Comparison of ENCODE assay signal across 8 cellular contexts in the genomic region with DNA sequence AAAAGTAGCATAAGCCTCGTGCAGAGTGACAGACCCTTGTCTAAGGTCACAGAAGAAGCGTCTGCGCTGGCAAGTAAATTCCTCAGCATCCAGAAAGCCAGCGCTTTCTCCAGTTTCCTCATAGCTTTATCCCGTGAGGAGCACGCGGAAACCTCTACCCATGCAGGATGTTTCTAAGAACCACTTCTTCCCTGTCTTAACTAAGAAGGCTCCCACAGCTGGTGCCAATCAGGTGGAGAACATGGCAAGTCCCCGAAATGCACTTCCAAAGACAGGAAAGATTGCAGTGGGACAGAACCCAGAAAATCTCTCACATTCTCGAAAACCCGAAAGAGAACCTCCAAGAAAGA. TPM values are rescaled to one million over a fixed set of nuclear protein-coding genes. Genes with fewer than 3 reads are reported as not detected.
DNase-seq lines count a peak whose midpoint lies in the region; ATAC-seq and TF ChIP-seq lines count a peak whose summit lies in the region.

No MANE protein-coding gene starts in this region.

- peaks cover 4% of the 10 kb centered on the region for H4K20me1 ChIP-seq in neural cell (ENCODE audit: insufficient read depth)

- H3K9ac ChIP-seq in neural cell (ENCODE audit: low read length) = peak overlapping the region; percentile 91

- no peaks in the 10 kb centered on the region for H3K27me3 ChIP-seq in neural cell (ENCODE audit: insufficient read depth, low read depth, low read length)

- TF ChIP-seq RAD21 in neural cell (conservative IDR thresholded peaks at IDR 0.05) = no peak

- no peaks in the 10 kb centered on the region for H3K9me2 ChIP-seq in neural cell (ENCODE audit: insufficient read depth, low read length)

- peak overlapping the region; percentile 99 for H3K27ac ChIP-seq in cingulate gyrus (ENCODE audit: low read depth, low read length)
- H3K27ac ChIP-seq in neural cell (ENCODE audit: low read length) = peak overlapping the region; percentile 97

- H3K4me2 ChIP-seq in neural cell (ENCODE audit: low read length) = peak overlapping the region; percentile 99

- peak; percentile 2 for ATAC-seq in HG03108 (IDR thresholded peaks at IDR 0.05; ENCODE audit: unreplicated experiment)
- ATAC-seq in GM18520 (IDR thresholded peaks at IDR 0.05; ENCODE audit: unreplicated experiment) = no peak

- peak overlapping the region; percentile 90 for H3K4me3 ChIP-seq in GM12875 (ENCODE audit: low read depth, low read length)
- H3K4me3 ChIP-seq in neural cell (ENCODE audit: low read length) = peak overlapping the region; percentile 95

- peaks cover 62% of the 10 kb centered on the region for H3K79me2 ChIP-seq in neural cell (replicated peaks; ENCODE audit: insufficient read depth, low read length)

- H3K36me3 ChIP-seq in neural cell (ENCODE audit: insufficient read depth, low read length) = no peaks in the 10 kb centered on the region

- TF ChIP-seq CTCF in GM12875 (IDR thresholded peaks at IDR 0.05; ENCODE audit: borderline replicate concordance, insufficient read depth, low read depth, low read length) = no peak
- no peak for TF ChIP-seq CTCF in neural cell (IDR thresholded peaks at IDR 0.05; ENCODE audit: poor library complexity, severe bottlenecking)

- H3K9me3 ChIP-seq in neural cell (ENCODE audit: low read length) = no peaks in the 10 kb centered on the region

- DNase-seq in putamen (ENCODE audit: low spot score) (no peak), UCSD-AML1 (lab: John Stamatoyannopoulos, UW; ENCODE audit: unreplicated experiment) (no peak), D341Med (ENCODE audit: low spot score) (no peak)

- no peaks in the 10 kb centered on the region for H3F3A ChIP-seq in neural cell (ENCODE audit: insufficient read depth, low read length, poor library complexity, severe bottlenecking)

- H2AFZ ChIP-seq in neural cell (ENCODE audit: low read depth, low read length) = peak overlapping the region; percentile 22

- no peak for TF ChIP-seq EP300 in neural cell (conservative IDR thresholded peaks at IDR 0.05; ENCODE audit: poor library complexity, severe bottlenecking)

TF ChIP-seq in neural cell, 6 proteins besides CTCF, POLR2A, EP300 and RAD21:
- TF ChIP-seq, protein P1, sequence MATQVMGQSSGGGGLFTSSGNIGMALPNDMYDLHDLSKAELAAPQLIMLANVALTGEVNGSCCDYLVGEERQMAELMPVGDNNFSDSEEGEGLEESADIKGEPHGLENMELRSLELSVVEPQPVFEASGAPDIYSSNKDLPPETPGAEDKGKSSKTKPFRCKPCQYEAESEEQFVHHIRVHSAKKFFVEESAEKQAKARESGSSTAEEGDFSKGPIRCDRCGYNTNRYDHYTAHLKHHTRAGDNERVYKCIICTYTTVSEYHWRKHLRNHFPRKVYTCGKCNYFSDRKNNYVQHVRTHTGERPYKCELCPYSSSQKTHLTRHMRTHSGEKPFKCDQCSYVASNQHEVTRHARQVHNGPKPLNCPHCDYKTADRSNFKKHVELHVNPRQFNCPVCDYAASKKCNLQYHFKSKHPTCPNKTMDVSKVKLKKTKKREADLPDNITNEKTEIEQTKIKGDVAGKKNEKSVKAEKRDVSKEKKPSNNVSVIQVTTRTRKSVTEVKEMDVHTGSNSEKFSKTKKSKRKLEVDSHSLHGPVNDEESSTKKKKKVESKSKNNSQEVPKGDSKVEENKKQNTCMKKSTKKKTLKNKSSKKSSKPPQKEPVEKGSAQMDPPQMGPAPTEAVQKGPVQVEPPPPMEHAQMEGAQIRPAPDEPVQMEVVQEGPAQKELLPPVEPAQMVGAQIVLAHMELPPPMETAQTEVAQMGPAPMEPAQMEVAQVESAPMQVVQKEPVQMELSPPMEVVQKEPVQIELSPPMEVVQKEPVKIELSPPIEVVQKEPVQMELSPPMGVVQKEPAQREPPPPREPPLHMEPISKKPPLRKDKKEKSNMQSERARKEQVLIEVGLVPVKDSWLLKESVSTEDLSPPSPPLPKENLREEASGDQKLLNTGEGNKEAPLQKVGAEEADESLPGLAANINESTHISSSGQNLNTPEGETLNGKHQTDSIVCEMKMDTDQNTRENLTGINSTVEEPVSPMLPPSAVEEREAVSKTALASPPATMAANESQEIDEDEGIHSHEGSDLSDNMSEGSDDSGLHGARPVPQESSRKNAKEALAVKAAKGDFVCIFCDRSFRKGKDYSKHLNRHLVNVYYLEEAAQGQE (IDR thresholded peaks at IDR 0.05; ENCODE audit: borderline replicate concordance) = no peak
- TF ChIP-seq SMC3 (conservative IDR thresholded peaks at IDR 0.05; ENCODE audit: poor library complexity) (peak; percentile 35), TAF1 (IDR thresholded peaks at IDR 0.05; ENCODE audit: low read depth) (no peak), MXI1 (conservative IDR thresholded peaks at IDR 0.05; ENCODE audit: poor library complexity, severe bottlenecking) (peak; percentile 93)
TF ChIP-seq in neural cell: peak in this region for 2.

RNA-seq across cellular contexts. Expression of a gene that starts 1.0 kb away (rescaled TPM):
- 32.3 and 38.5 TPM in 2 replicates for polyA plus RNA-seq in neural cell
- polyA minus RNA-seq in neural cell = 69.9 and 94.8 TPM in 2 replicates

RNA-seq across cellular contexts. Expression of a gene that starts 52.7 kb away (rescaled TPM):
- 155 and 198 TPM in 2 replicates for polyA plus RNA-seq in neural cell
- 65.5 and 67.9 TPM in 2 replicates for polyA minus RNA-seq in neural cell
